16 cellular contexts compared by ENCODE assay signal in the genomic region with DNA sequence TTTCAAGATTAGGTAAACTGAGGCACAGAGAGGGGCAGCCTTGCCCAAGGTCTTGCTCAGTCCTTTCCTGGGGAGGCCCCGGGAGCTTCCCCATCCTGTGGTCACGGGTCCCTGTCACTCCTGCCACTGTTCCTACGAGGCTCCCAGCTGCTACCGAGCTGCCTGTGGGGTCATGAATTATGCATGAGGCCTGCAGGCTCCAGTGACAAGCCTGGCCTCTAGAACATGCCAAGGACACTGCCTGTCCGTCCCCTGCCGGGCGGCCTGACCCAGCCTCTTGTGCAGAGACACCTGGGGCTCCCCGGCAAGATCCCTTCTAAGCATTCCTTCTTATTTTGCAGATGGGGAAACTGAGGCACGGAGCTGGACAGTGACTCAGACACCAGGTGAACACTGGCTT. TPM values are rescaled to one million over a fixed set of nuclear protein-coding genes. Genes with fewer than 3 reads are reported as not detected.
A peak's percentile ranks its signal among the peaks of the same experiment; 100 is the strongest.
DNase-seq lines count a peak whose midpoint lies in the region; ATAC-seq and TF ChIP-seq lines count a peak whose summit lies in the region.
"Had no signal": no experiment of that assay in that cellular context is flagged by ENCODE, and none has a peak within 500 bp of the region (broad histone marks: within the 10 kb centered on the region; RNA-seq: fewer than 3 reads in every experiment).

No MANE protein-coding gene starts in this region.

- no peaks in the 10 kb centered on the region for H3K9me3 Mint-ChIP-seq in effector memory CD8-positive, alpha-beta T cell

- intact Hi-C loops in Right ventricle myocardium superior (cut with DNase I) = no loop called here
- intact Hi-C loops in colonic mucosa (cut with DNase I) = no loop called here

- H3K27ac ChIP-seq in DOHH2 (ENCODE audit: low read depth, low read length) (peak overlapping the region; percentile 94), OCI-LY1 (ENCODE audit: low read depth, low read length, poor library complexity, severe bottlenecking) (peak overlapping the region; percentile 83), colonic mucosa (no peak overlapping the region)
- H3K27ac ChIP-seq: foreskin keratinocyte, tibial nerve had no signal

- H3K4me3 ChIP-seq in DOHH2 (ENCODE audit: low read length) = peak overlapping the region; percentile 42
- H3K4me3 ChIP-seq in OCI-LY1 (ENCODE audit: low read depth, low read length, poor library complexity, severe bottlenecking) = no peak overlapping the region
- H3K4me3 ChIP-seq in colonic mucosa = no peak overlapping the region
- H3K4me3 ChIP-seq: MG63, smooth muscle cell, tibial nerve had no signal

- H3K4me2 ChIP-seq in DOHH2 (ENCODE audit: low read length) (peak overlapping the region; percentile 94), OCI-LY1 (ENCODE audit: low read length) (0 out of 2 replicates have a peak overlapping the region, but pooled peaks have one; percentile 26)
- H3K4me2 ChIP-seq: smooth muscle cell had no signal

- peaks cover 17% of the 10 kb centered on the region for H3K36me3 Mint-ChIP-seq in effector memory CD8-positive, alpha-beta T cell (ENCODE audit: insufficient read depth)

- H3K9me2 ChIP-seq in DOHH2 (replicated peaks; ENCODE audit: control insufficient read depth, low read length) (no peaks in the 10 kb centered on the region), OCI-LY1 (ENCODE audit: low read depth, low read length) (no peaks in the 10 kb centered on the region)

- H3K9me3 ChIP-seq in DOHH2 (ENCODE audit: control insufficient read depth, insufficient read depth, low read length) (no peaks in the 10 kb centered on the region), OCI-LY1 (ENCODE audit: low read length) (no peaks in the 10 kb centered on the region), colonic mucosa (no peaks in the 10 kb centered on the region)
- H3K9me3 ChIP-seq: MG63, tibial nerve had no signal

- no peak for DNase-seq in effector memory CD8-positive, alpha-beta T cell
- DNase-seq in pons (ENCODE audit: low spot score) (peak; percentile 94), Right ventricle myocardium superior (no peak), NCI-H2171 treated with DMSO at 0.1 percent for 48 hours (lab: John Stamatoyannopoulos, UW) (no peak), colonic mucosa (no peak), NCI-H2227 (lab: John Stamatoyannopoulos, UW; ENCODE audit: unreplicated experiment) (no peak)
- DNase-seq: activated CD8-positive, alpha-beta memory T cell treated with anti-CD3 and anti-CD28 coated beads, Interleukin-2, amount 50 U/mL, for 4 hours; COR-L47; foreskin keratinocyte; MG63; RPMI8226 had no signal

- H3K27me3 ChIP-seq in DOHH2 (ENCODE audit: control insufficient read depth, low read length) (no peaks in the 10 kb centered on the region), OCI-LY1 (ENCODE audit: insufficient read depth, low read length) (no peaks in the 10 kb centered on the region), colonic mucosa (no peaks in the 10 kb centered on the region)
- H3K27me3 ChIP-seq: tibial nerve had no signal

- H3K4me1 Mint-ChIP-seq in effector memory CD8-positive, alpha-beta T cell (ENCODE audit: low read depth in 2 of 2) = peaks cover 33 to 34% of the 10 kb centered on the region in 2 donors

- no peak for ATAC-seq in effector memory CD8-positive, alpha-beta T cell (replicated peaks)
- ATAC-seq in Right ventricle myocardium superior (ENCODE audit: poor library complexity) = no peak
- ATAC-seq: foreskin keratinocyte had no signal

- peaks cover 72% of the 10 kb centered on the region for H3K4me1 ChIP-seq in DOHH2 (ENCODE audit: control insufficient read depth, low read length)
- H3K4me1 ChIP-seq in OCI-LY1 (ENCODE audit: insufficient read depth, low read length, severe bottlenecking) = peaks cover 73% of the 10 kb centered on the region
- H3K4me1 ChIP-seq in colonic mucosa = no peaks in the 10 kb centered on the region
- H3K4me1 ChIP-seq: foreskin keratinocyte had no signal

- no peak overlapping the region for H2AFZ ChIP-seq in OCI-LY1 (ENCODE audit: low read length)

- H3K27me3 Mint-ChIP-seq in effector memory CD8-positive, alpha-beta T cell = no peaks in the 10 kb centered on the region

- no peak overlapping the region for H3K4me3 Mint-ChIP-seq in effector memory CD8-positive, alpha-beta T cell

- H4K20me1 ChIP-seq in DOHH2 (ENCODE audit: control insufficient read depth, insufficient read depth, low read depth, low read length) (0 out of 2 replicates have a peak, but pooled peaks cover 7% of the 10 kb centered on the region), OCI-LY1 (ENCODE audit: insufficient read depth, low read length) (no peaks in the 10 kb centered on the region)

- H3K9ac ChIP-seq in OCI-LY1 (ENCODE audit: low read length) = no peak overlapping the region
- H3K9ac ChIP-seq in colonic mucosa (ENCODE audit: low read depth in 2 of 2, low read length in 2 of 2) = no peak overlapping the region

- H3K79me2 ChIP-seq in DOHH2 (ENCODE audit: control insufficient read depth, low read length) (peaks cover 58% of the 10 kb centered on the region), OCI-LY1 (ENCODE audit: insufficient read depth, low read length) (0 out of 2 replicates have a peak, but pooled peaks cover 9% of the 10 kb centered on the region)

- peak overlapping the region; percentile 20 to 86 for H3K27ac Mint-ChIP-seq in effector memory CD8-positive, alpha-beta T cell

- H3K36me3 ChIP-seq in DOHH2 (ENCODE audit: control insufficient read depth, low read length) (peaks cover 57% of the 10 kb centered on the region), OCI-LY1 (ENCODE audit: insufficient read depth, low read length) (peaks cover 35% of the 10 kb centered on the region), colonic mucosa (no peaks in the 10 kb centered on the region)
- H3K36me3 ChIP-seq: MG63, tibial nerve had no signal

- TF ChIP-seq CTCF in DOHH2 (IDR thresholded peaks at IDR 0.05; ENCODE audit: low read depth, low read length, poor library complexity, severe bottlenecking) = no peak
- no peak for TF ChIP-seq CTCF in OCI-LY1 (IDR thresholded peaks at IDR 0.05; ENCODE audit: low read length)
- TF ChIP-seq CTCF in colonic mucosa (IDR thresholded peaks at IDR 0.05) = no peak

- H3F3A ChIP-seq in DOHH2 (ENCODE audit: control insufficient read depth, insufficient read depth) (peaks cover 34% of the 10 kb centered on the region), OCI-LY1 (ENCODE audit: insufficient read depth, low read length) (no peaks in the 10 kb centered on the region; the same call in 1 of the 2 replicates)

RNA-seq across cellular contexts. Expression of gene FCHO1, which starts 2.7 kb away (rescaled TPM):
- total RNA-seq in Right ventricle myocardium superior (0.75 TPM), colonic mucosa (1 to 10 TPM; 3.9 to 9.2 TPM)
- total RNA-seq: myocyte had no signal

RNA-seq across cellular contexts. Expression of gene MAP1S, which starts 34.7 kb away (rescaled TPM):
- total RNA-seq in Right ventricle myocardium superior = 25.1 TPM
- total RNA-seq in colonic mucosa = 10 to 100 TPM; 48.1 to 57.1 TPM

RNA-seq across cellular contexts. Expression of gene B3GNT3, which starts 41.0 kb away (rescaled TPM):
- total RNA-seq in Right ventricle myocardium superior = not detected
- total RNA-seq in colonic mucosa = 100 to 1,000 TPM; 108 to 132 TPM
- total RNA-seq: myocyte had no signal

Comparison
In these comparisons a context has a peak if more than half of its experiments do, and no peak if none do; other contexts are left out.
1. RNA of gene B3GNT3, which starts 41.0 kb away (total RNA-seq): 108 to 132 TPM in colonic mucosa; not detected in Right ventricle myocardium superior (single experiment); every median in the first group is over 100 times any median in the second.